ENCODE assay signal across 8 cellular contexts in the genomic region with DNA sequence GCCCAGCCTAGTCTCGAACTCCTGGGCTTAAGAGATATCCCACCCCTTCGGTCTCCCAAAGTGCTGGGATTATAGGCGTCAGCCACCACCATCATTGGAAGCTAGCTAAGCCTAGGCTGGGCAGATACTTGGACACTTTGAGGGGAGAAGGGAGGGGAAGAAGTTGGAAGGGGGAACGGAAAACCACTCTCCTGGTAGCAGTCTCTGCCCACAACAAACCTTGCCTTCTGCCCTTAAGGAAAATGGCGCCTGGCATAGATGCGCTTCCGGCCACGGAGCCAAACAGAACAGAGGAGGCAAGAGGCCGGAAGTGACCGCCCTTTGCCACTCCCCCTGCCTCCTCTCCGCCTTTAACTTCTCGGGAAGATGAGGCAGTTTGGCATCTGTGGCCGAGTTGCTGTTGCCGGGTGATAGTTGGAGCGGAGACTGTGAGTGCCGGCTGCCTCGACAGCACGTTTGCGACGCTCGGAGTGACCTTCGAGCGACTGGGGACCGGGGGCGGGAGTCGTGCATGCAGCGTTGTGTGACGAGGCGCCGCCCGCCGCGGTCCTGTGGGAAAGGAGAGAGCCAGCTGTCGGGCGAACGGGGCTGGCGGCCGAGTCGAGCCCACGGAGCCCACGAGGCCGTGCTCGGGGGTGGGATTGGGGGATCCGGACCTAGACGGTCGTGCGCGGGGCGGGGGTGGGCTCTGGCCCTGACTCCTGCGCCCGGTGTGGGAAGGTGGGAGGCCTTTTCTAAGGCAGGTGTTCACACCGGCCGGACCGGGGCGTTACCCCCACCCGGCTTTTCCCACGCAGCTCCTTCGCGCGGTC. TPM values are rescaled to one million over a fixed set of nuclear protein-coding genes. Genes with fewer than 3 reads are reported as not detected.
A peak's percentile ranks its signal among the peaks of the same experiment; 100 is the strongest.
DNase-seq lines count a peak whose midpoint lies in the region; ATAC-seq and TF ChIP-seq lines count a peak whose summit lies in the region.

TSS of gene MFN1 (plus strand) at position 327 of the 812 bp plus-strand sequence. CDS start 1,143 bp downstream, outside the sequence.

- peak in 2 of 3 donors; percentile 10 to 33 for TF ChIP-seq POLR2A in spleen (IDR thresholded peaks at IDR 0.05)

- H3K27me3 ChIP-seq in spleen (replicated peaks in 1 of 7): no peaks in the 10 kb centered on the region

- H3K36me3 ChIP-seq in spleen: peaks cover 0 to 38% (median 24%) of the 10 kb centered on the region in 6 donors

- ATAC-seq in GM19023 (IDR thresholded peaks at IDR 0.05; ENCODE audit: unreplicated experiment) (peak; percentile 95), HG03280 (IDR thresholded peaks at IDR 0.05; ENCODE audit: unreplicated experiment) (peak; percentile 96)

- peak; percentile 95 for DNase-seq in AG08396 (ENCODE audit: low spot score)
- peak; percentile 98 for DNase-seq in NCI-H345 treated with DMSO at 0.1 percent for 48 hours (lab: John Stamatoyannopoulos, UW; ENCODE audit: unreplicated experiment)
- DNase-seq in activated CD4-positive, CD25-positive, alpha-beta regulatory T cell (lab: John Stamatoyannopoulos, UW): peak; percentile 66 to 76 (median 73)
- peak; percentile 88 for DNase-seq in central memory CD4-positive, alpha-beta T cell
- peak; percentile 97 for DNase-seq in inferior parietal cortex (ENCODE audit: extremely low spot score)
- peak; percentile 97 for DNase-seq in spleen

- peak in 1 of 11 experiments; percentile 18 for TF ChIP-seq CTCF in spleen (IDR thresholded peaks at IDR 0.05 in 8 of 11, conservative IDR thresholded peaks at IDR 0.05 in 3 of 11)

- peak within 1 kb of the TSS; percentile 69 to 98 (median 93) for H3K4me3 ChIP-seq in spleen

- 0 to 1% (median 0%) methylated on average over 17 to 60 of the region's 60 CpGs for WGBS in spleen, 5 donors

- peak within 1 kb of the TSS; percentile 73 to 95 (median 88) for H3K27ac ChIP-seq in spleen

- intact Hi-C loops in spleen (cut with DNase I; ENCODE audit: low total_unique reads): loop anchor here (10.0 kb wide), 1 partner anchor 217 kb away; the partner anchor contains the start of gene ACTL6A

- peaks cover 17 to 56% (median 34%) of the 10 kb centered on the region in 6 donors for H3K4me1 ChIP-seq in spleen

- H3K9me3 ChIP-seq in spleen: no peaks in the 10 kb centered on the region

RNA-seq across cellular contexts. Expression of gene MFN1, which starts in this region (rescaled TPM):
- 10 to 100 TPM; 43.7 to 74.4 (median 64.1) TPM for total RNA-seq in spleen
- polyA plus RNA-seq in spleen: 10 to 100 TPM; 19.0 to 26.1 (median 24.1) TPM

Comparison
In these comparisons a context has a peak if more than half of its experiments do, and no peak if none do; other contexts are left out.
1. Peak in every context shown above with its lines: DNase-seq, ATAC-seq, H3K4me3 ChIP-seq and H3K27ac ChIP-seq.